Comparison of ENCODE assay signal across 8 cellular contexts in genomic region chr15:85690546-85691226, GRCh38.
A peak's percentile ranks its signal among the peaks of the same experiment; 100 is the strongest.
DNase-seq lines count a peak whose midpoint lies in the region; ATAC-seq, FAIRE-seq and TF ChIP-seq lines count a peak whose summit lies in the region.

No MANE protein-coding gene starts in this region.

- DNase-seq in GM12891 (ENCODE audit: insufficient read length, low spot score) (no peak), coronary artery (ENCODE audit: low spot score) (no peak), NCI-H510A treated with DMSO at 0.1 percent for 48 hours (lab: John Stamatoyannopoulos, UW) (no peak), globus pallidus (ENCODE audit: low spot score) (no peak), iPS-NIHi11 (ENCODE audit: low spot score) (no peak)

- H3K4me1 ChIP-seq in skeletal muscle satellite cell (ENCODE audit: control insufficient read depth, insufficient read depth, low read length), result peaks cover 5% of the 10 kb centered on the region

- ATAC-seq in GM21515 (IDR thresholded peaks at IDR 0.05; ENCODE audit: unreplicated experiment), result peak; percentile 49

- TF ChIP-seq CTCF in coronary artery (IDR thresholded peaks at IDR 0.05), result no peak

- H3K4me3 ChIP-seq in coronary artery (peak overlapping the region; percentile 5), skeletal muscle satellite cell (ENCODE audit: low read length) (no peak overlapping the region)

- H3K9ac ChIP-seq in skeletal muscle satellite cell (ENCODE audit: low read depth, low read length), result peak overlapping the region; percentile 29

- H3K27ac ChIP-seq in KOPT-K1 (ENCODE audit: low read depth, low read length, poor library complexity, severe bottlenecking) (peak overlapping the region; percentile 96), coronary artery (peak overlapping the region in 1 of 2 donors; percentile 1)

- H3K9me3 ChIP-seq in KOPT-K1 (ENCODE audit: insufficient read depth, low read length, poor library complexity, severe bottlenecking), result no peaks in the 10 kb centered on the region
- H3K9me3 ChIP-seq in skeletal muscle satellite cell (replicated peaks; ENCODE audit: low read length), result no peaks in the 10 kb centered on the region

- H3K36me3 ChIP-seq in KOPT-K1 (ENCODE audit: insufficient read depth, low read length) (peaks cover 33% of the 10 kb centered on the region), skeletal muscle satellite cell (ENCODE audit: insufficient read depth, low read length) (peaks cover 62% of the 10 kb centered on the region)

- no peak overlapping the region for H3K4me2 ChIP-seq in skeletal muscle satellite cell (ENCODE audit: low read length)

- H3K27me3 ChIP-seq in skeletal muscle satellite cell (ENCODE audit: control insufficient read depth, insufficient read depth, low read length), result no peaks in the 10 kb centered on the region

- TF ChIP-seq POLR2A in GM12891 (IDR thresholded peaks at IDR 0.05; ENCODE audit: low read depth, low read length), result peak; percentile 68

- FAIRE-seq in GM12891 (lab: Jason Lieb, UNC), result peak; percentile 86

TF ChIP-seq in GM12891, 5 proteins besides CTCF, POLR2A, EP300 and RAD21:
- TF ChIP-seq TAF1 (IDR thresholded peaks at IDR 0.05; ENCODE audit: low read depth, low read length), result peak; percentile 69; the same call in 1 of the 2 replicates
- TF ChIP-seq POLR2AphosphoS5 (IDR thresholded peaks at IDR 0.05; ENCODE audit: low read depth, low read length), result peak; percentile 85
- no peak for TF ChIP-seq SPI1 (IDR thresholded peaks at IDR 0.05; ENCODE audit: low read depth, low read length)
